In genomic region chr10:131346456-131346855, GRCh38 we compare ENCODE assay signal across 18 cellular contexts. TPM values are rescaled to one million over a fixed set of nuclear protein-coding genes. Genes with fewer than 3 reads are reported as not detected.
DNase-seq lines count a peak whose midpoint lies in the region; ATAC-seq and TF ChIP-seq lines count a peak whose summit lies in the region.
"Had no signal": no experiment of that assay in that cellular context is flagged by ENCODE, and none has a peak within 500 bp of the region (broad histone marks: within the 10 kb centered on the region; RNA-seq: fewer than 3 reads in every experiment).

No MANE protein-coding gene starts in this region.

- H3K4me3 ChIP-seq in BLaER1 treated with 17β-estradiol and CSF1 and Interleukin-3, amounts not matched to agents 10 nM and 100 nM: no peak overlapping the region
- H3K4me3 ChIP-seq in LNCaP clone FGC (ENCODE audit: low read depth, low read length) (no peak overlapping the region), neuronal stem cell (ENCODE audit: low read length in 2 of 2) (no peak overlapping the region)
- H3K4me3 ChIP-seq: GM23248 had no signal

- no peaks in the 10 kb centered on the region for H3K79me1 ChIP-seq in neuronal stem cell (ENCODE audit: low read depth, low read length)

- no peak overlapping the region for H2BK12ac ChIP-seq in neuronal stem cell (ENCODE audit: low read length)

- no peaks in the 10 kb centered on the region for H3K9me3 ChIP-seq in BLaER1 treated with 17β-estradiol and CSF1 and Interleukin-3, amounts not matched to agents 10 nM and 100 nM (replicated peaks in 1 of 11)
- no peaks in the 10 kb centered on the region for H3K9me3 ChIP-seq in neuronal stem cell (replicated peaks in 1 of 2; ENCODE audit: control insufficient read depth in 2 of 2, insufficient read depth in 1 of 2, low read depth in 1 of 2, low read length in 2 of 2)

- TF ChIP-seq CTCF in LNCaP clone FGC (IDR thresholded peaks at IDR 0.05; ENCODE audit: control insufficient read depth, extremely low read depth, insufficient read depth): no peak

- no peaks in the 10 kb centered on the region for H3K36me3 ChIP-seq in BLaER1 treated with 17β-estradiol and CSF1 and Interleukin-3, amounts not matched to agents 10 nM and 100 nM
- H3K36me3 ChIP-seq in neuronal stem cell (replicated peaks in 1 of 2; ENCODE audit: control insufficient read depth in 2 of 2, insufficient read depth in 2 of 2, low read length in 2 of 2): no peaks in the 10 kb centered on the region

- no peak overlapping the region for H4K91ac ChIP-seq in neuronal stem cell (ENCODE audit: low read depth, low read length, poor library complexity)

- peaks cover 0 to 6% (median 0%) of the 10 kb centered on the region in 11 experiments; a peak in 2 of 22 replicates for H4K20me1 ChIP-seq in BLaER1 treated with 17β-estradiol and CSF1 and Interleukin-3, amounts not matched to agents 10 nM and 100 nM

- H2BK5ac ChIP-seq in neuronal stem cell (ENCODE audit: low read length): no peak overlapping the region

- ATAC-seq in GM19324 (IDR thresholded peaks at IDR 0.05; ENCODE audit: low FRiP score, unreplicated experiment): no peak

- H4K8ac ChIP-seq in neuronal stem cell (ENCODE audit: low read depth, low read length): no peak overlapping the region

- no peak overlapping the region for H2BK120ac ChIP-seq in neuronal stem cell (ENCODE audit: low read depth, low read length)

- no peak overlapping the region for H3K9ac ChIP-seq in BLaER1 treated with 17β-estradiol and CSF1 and Interleukin-3, amounts not matched to agents 10 nM and 100 nM
- H3K9ac ChIP-seq in neuronal stem cell (ENCODE audit: low read depth, low read length, poor library complexity): no peak overlapping the region
- H3K9ac ChIP-seq: GM23248 had no signal

- H3K14ac ChIP-seq in neuronal stem cell (ENCODE audit: low read length): no peak overlapping the region

- H3K18ac ChIP-seq in neuronal stem cell (ENCODE audit: low read length): peak overlapping the region; percentile 53

- no peak overlapping the region for H2BK15ac ChIP-seq in neuronal stem cell (ENCODE audit: low read length)

- DNase-seq in LNCaP clone FGC (ENCODE audit: low read depth): peak; percentile 25
- peak; percentile 38 for DNase-seq in cerebellar cortex (ENCODE audit: low spot score)
- no peak for DNase-seq in neuronal stem cell (ENCODE audit: low spot score)
- DNase-seq in iPS-NIHi7 (ENCODE audit: extremely low spot score): no peak
- no peak for DNase-seq in DMS153 treated with DMSO at 0.1 percent for 48 hours (lab: John Stamatoyannopoulos, UW; ENCODE audit: unreplicated experiment)
- DNase-seq: Calu3; CD4-positive, alpha-beta T cell; CD8-positive, alpha-beta memory T cell; COR-L47; EL; GF-D8; GM23248; H7; HCEC 1CT had no signal

- H3K4me1 ChIP-seq in BLaER1 treated with 17β-estradiol and CSF1 and Interleukin-3, amounts not matched to agents 10 nM and 100 nM: peaks cover 0 to 36% (median 24%) of the 10 kb centered on the region in 10 experiments; a peak in 16 of 20 replicates
- H3K4me1 ChIP-seq in neuronal stem cell (ENCODE audit: control insufficient read depth in 2 of 2, insufficient read depth in 1 of 2, low read depth in 1 of 2, low read length in 2 of 2): no peaks in the 10 kb centered on the region

- H3K4me2 ChIP-seq in BLaER1 treated with 17β-estradiol and CSF1 and Interleukin-3, amounts not matched to agents 10 nM and 100 nM: peak overlapping the region in 7 of 11 experiments; percentile 35 to 70 (median 56); a peak in 12 of 22 replicates
- H3K4me2 ChIP-seq in neuronal stem cell (ENCODE audit: insufficient read depth, low read length, poor library complexity, severe bottlenecking): no peak overlapping the region

- no peak overlapping the region for H2AFZ ChIP-seq in neuronal stem cell (ENCODE audit: low read length)
- H2AFZ ChIP-seq: GM23248 had no signal

- WGBS in neuronal stem cell (ENCODE audit: extremely low coverage in 2 of 2, insufficient read length in 2 of 2, insufficient replicate concordance in 1 of 2), 2 donors: no CpG with 5 or more reads among the region's 5 CpGs

- H3K4ac ChIP-seq in neuronal stem cell (ENCODE audit: low read length): no peak overlapping the region

- H3K27ac ChIP-seq in BLaER1 treated with 17β-estradiol and CSF1 and Interleukin-3, amounts not matched to agents 10 nM and 100 nM: no peak overlapping the region
- no peak overlapping the region for H3K27ac ChIP-seq in neuronal stem cell (replicated peaks; ENCODE audit: low read length)
- H3K27ac ChIP-seq: GM23248 had no signal

- peaks cover 0 to 4% (median 0%) of the 10 kb centered on the region in 11 experiments; a peak in 2 of 22 replicates for H3K27me3 ChIP-seq in BLaER1 treated with 17β-estradiol and CSF1 and Interleukin-3, amounts not matched to agents 10 nM and 100 nM
- no peaks in the 10 kb centered on the region for H3K27me3 ChIP-seq in neuronal stem cell (ENCODE audit: control insufficient read depth in 3 of 3, insufficient read depth in 3 of 3, low read depth in 1 of 3, low read length in 3 of 3)

- no peak overlapping the region for H3K23ac ChIP-seq in neuronal stem cell (ENCODE audit: low read depth, low read length, poor library complexity)

- no peak overlapping the region for H2AK5ac ChIP-seq in neuronal stem cell (ENCODE audit: low read depth, low read length)

RNA-seq across cellular contexts. Expression of gene TCERG1L, which starts 34.9 kb away (rescaled TPM):
- polyA plus RNA-seq in neuronal stem cell (2013, experiment 1 of 2): 1.6 TPM
- 1.3 TPM for polyA plus RNA-seq in neuronal stem cell (2013, experiment 2 of 2)
- polyA plus RNA-seq: BJ, CD14-positive monocyte, GM23248 had no signal

Comparison
In these comparisons a context has a peak if more than half of its experiments do, and no peak if none do; other contexts are left out.
1. DNase-seq: peak in LNCaP clone FGC (single experiment) and cerebellar cortex (single experiment); none in neuronal stem cell (single experiment), iPS-NIHi7 (single experiment) and DMS153 treated with DMSO at 0.1 percent for 48 hours (single experiment).